23 cellular contexts compared by ENCODE assay signal in the genomic region with DNA sequence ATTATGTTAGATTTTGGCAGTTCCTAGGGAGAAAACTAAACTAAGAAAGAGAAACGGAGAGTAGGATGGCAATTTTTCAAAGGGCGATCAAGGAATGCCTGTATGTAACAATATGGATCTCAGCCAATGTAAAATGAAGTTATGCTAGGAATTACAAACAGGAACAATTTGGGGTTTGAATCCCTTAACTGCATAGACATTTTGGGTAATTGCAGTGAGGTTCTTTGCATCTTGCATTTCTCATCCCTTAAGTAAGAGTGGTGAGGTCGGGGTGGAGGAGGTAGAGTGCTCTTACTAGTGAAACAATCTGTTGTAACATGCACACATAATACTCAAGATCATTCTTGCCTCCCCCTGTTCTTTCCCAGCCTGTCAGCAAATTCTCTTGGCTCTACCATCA.
A peak's percentile ranks its signal among the peaks of the same experiment; 100 is the strongest.
DNase-seq lines count a peak whose midpoint lies in the region; ATAC-seq and TF ChIP-seq lines count a peak whose summit lies in the region.
"Had no signal": no experiment of that assay in that cellular context is flagged by ENCODE, and none has a peak within 500 bp of the region (broad histone marks: within the 10 kb centered on the region; RNA-seq: fewer than 3 reads in every experiment).

No MANE protein-coding gene starts in this region.

- TF ChIP-seq CTCF in AG04450 (IDR thresholded peaks at IDR 0.05; ENCODE audit: low read depth, low read length): no peak
- TF ChIP-seq CTCF in chondrocyte (IDR thresholded peaks at IDR 0.05): no peak
- TF ChIP-seq CTCF in fibroblast of the aortic adventitia (IDR thresholded peaks at IDR 0.05; ENCODE audit: insufficient read depth, low read length): no peak
- no peak for TF ChIP-seq CTCF in neural progenitor cell (IDR thresholded peaks at IDR 0.05)

- no peaks in the 10 kb centered on the region for H3K36me3 ChIP-seq in neural progenitor cell

- H3K27me3 Mint-ChIP-seq in chondrocyte (ENCODE audit: low read depth): no peaks in the 10 kb centered on the region
- no peaks in the 10 kb centered on the region for H3K27me3 Mint-ChIP-seq in neural progenitor cell (ENCODE audit: insufficient read depth, low read depth)
- H3K27me3 Mint-ChIP-seq: IgD-negative memory B cell had no signal

- H3K4me2 ChIP-seq in neural progenitor cell: no peak overlapping the region
- H3K4me2 ChIP-seq: KMS-11 had no signal

- H3K4me1 ChIP-seq in neural progenitor cell: peaks cover 17% of the 10 kb centered on the region

- no peaks in the 10 kb centered on the region for H3K27me3 ChIP-seq in AG04450 (ENCODE audit: control insufficient read depth, insufficient read depth, low read length)
- H3K27me3 ChIP-seq in neural progenitor cell: peaks cover 9% of the 10 kb centered on the region

- DNase-seq in AG04450 (ENCODE audit: low read depth, low spot score): peak; percentile 6
- DNase-seq in NCI-H226: peak; percentile 42
- no peak for DNase-seq in chondrocyte (ENCODE audit: low spot score)
- peak; percentile 52 for DNase-seq in fibroblast of the aortic adventitia (ENCODE audit: low read depth)
- no peak for DNase-seq in SW 1271 (lab: John Stamatoyannopoulos, UW)
- no peak for DNase-seq in neural progenitor cell (ENCODE audit: low spot score)
- no peak for DNase-seq in nucleus accumbens (lab: John Stamatoyannopoulos, UW)
- DNase-seq: C1 segment of cervical spinal cord; CD4-positive, alpha-beta memory T cell; COR-L47; DMS53; GF-D8; HCEC 1CT; NCI-H1048; NCI-H1417; NCI-H1694; NCI-H2029 treated with DMSO at 0.1 percent for 48 hours; NCI-H526 treated with DMSO at 0.1 percent for 48 hours; RPMI8226; SHP77 had no signal

- no peak overlapping the region for H3K4me3 ChIP-seq in AG04450 (ENCODE audit: low read depth, low read length)
- no peak overlapping the region for H3K4me3 ChIP-seq in fibroblast of the aortic adventitia (ENCODE audit: low read depth, low read length)
- H3K4me3 ChIP-seq in neural progenitor cell: no peak overlapping the region

- H4K20me1 ChIP-seq in neural progenitor cell (ENCODE audit: low read depth): no peaks in the 10 kb centered on the region

- no peaks in the 10 kb centered on the region for H3K9me3 ChIP-seq in AG04450 (ENCODE audit: control insufficient read depth, insufficient read depth, low read length)
- H3K9me3 ChIP-seq in neural progenitor cell (ENCODE audit: low read depth): no peaks in the 10 kb centered on the region

- H3K36me3 Mint-ChIP-seq in chondrocyte (ENCODE audit: low read depth) (no peaks in the 10 kb centered on the region), neural progenitor cell (no peaks in the 10 kb centered on the region)
- H3K36me3 Mint-ChIP-seq: CD4-positive, alpha-beta memory T cell; IgD-negative memory B cell had no signal

- H3K4me3 Mint-ChIP-seq in chondrocyte (ENCODE audit: unreplicated experiment) (no peak overlapping the region), neural progenitor cell (no peak overlapping the region)
- H3K4me3 Mint-ChIP-seq: CD4-positive, alpha-beta memory T cell; IgD-negative memory B cell had no signal

- H3K9me3 Mint-ChIP-seq in chondrocyte (ENCODE audit: low read depth) (peaks cover 2% of the 10 kb centered on the region), neural progenitor cell (peaks cover 2% of the 10 kb centered on the region)

- no peak for ATAC-seq in HG02981 (IDR thresholded peaks at IDR 0.05; ENCODE audit: unreplicated experiment)

- POLR2A ChIA-PET in AG04450 (lab: Yijun Ruan, JAX): no interaction called here

- no peaks in the 10 kb centered on the region for H3K79me2 ChIP-seq in neural progenitor cell (ENCODE audit: low read depth)

- H3K9ac ChIP-seq in neural progenitor cell: no peak overlapping the region
- H3K9ac ChIP-seq: KMS-11 had no signal

- H3K27ac ChIP-seq in AG04450 (ENCODE audit: low read depth, low read length): peak overlapping the region; percentile 21
- no peak overlapping the region for H3K27ac ChIP-seq in neural progenitor cell
- H3K27ac ChIP-seq: KMS-11 had no signal

- H3K4me1 Mint-ChIP-seq in chondrocyte (ENCODE audit: low read depth) (peaks cover 61% of the 10 kb centered on the region), neural progenitor cell (peaks cover 16% of the 10 kb centered on the region)
- H3K4me1 Mint-ChIP-seq: CD4-positive, alpha-beta memory T cell; IgD-negative memory B cell had no signal

- peaks cover 21% of the 10 kb centered on the region for H3F3A ChIP-seq in neural progenitor cell (ENCODE audit: low read depth)

- CTCF ChIA-PET in AG04450 (lab: Charles Lee): no interaction called here

- H3K27ac Mint-ChIP-seq in chondrocyte (ENCODE audit: unreplicated experiment): peak overlapping the region; percentile 85
- H3K27ac Mint-ChIP-seq in neural progenitor cell: no peak overlapping the region
- H3K27ac Mint-ChIP-seq: CD4-positive, alpha-beta memory T cell; IgD-negative memory B cell had no signal

- H2AFZ ChIP-seq in neural progenitor cell (replicated peaks): no peak overlapping the region

Comparison
In these comparisons a context has a peak if more than half of its experiments do, and no peak if none do; other contexts are left out.
1. DNase-seq: peak in AG04450 (single experiment), NCI-H226 (single experiment) and fibroblast of the aortic adventitia (single experiment); none in chondrocyte (single experiment), SW 1271 (0 of 2), neural progenitor cell (single experiment) and nucleus accumbens (0 of 56).